Comparison of ENCODE assay signal across 23 cellular contexts in genomic region chr11:34682822-34683221, GRCh38.
A peak's percentile ranks its signal among the peaks of the same experiment; 100 is the strongest.
DNase-seq lines count a peak whose midpoint lies in the region; ATAC-seq and TF ChIP-seq lines count a peak whose summit lies in the region.
"Had no signal": no experiment of that assay in that cellular context is flagged by ENCODE, and none has a peak within 500 bp of the region (broad histone marks: within the 10 kb centered on the region; RNA-seq: fewer than 3 reads in every experiment).

No MANE protein-coding gene starts in this region.

- no peak for TF ChIP-seq CTCF in IMR-90 (conservative IDR thresholded peaks at IDR 0.05; ENCODE audit: low read depth, low read length)
- TF ChIP-seq CTCF in osteocyte (IDR thresholded peaks at IDR 0.05), result no peak

- no peak overlapping the region for H3K4me3 Mint-ChIP-seq in osteocyte (ENCODE audit: unreplicated experiment)
- H3K4me3 Mint-ChIP-seq: effector memory CD8-positive, alpha-beta T cell; stimulated activated naive B cell treated with anti-CD40 and anti-IgM and Interleukin-4, amounts not matched to agents 10 μg/mL and 1 μg/mL and 100 μg/mL, for 72 hours had no signal

- no TSS peak for BruUV-seq in IMR-90 (replicated peaks; lab: Mats Ljungman, UMichigan)

- H3K9me3 ChIP-seq in IMR-90 (ENCODE audit: control insufficient read depth, insufficient read depth, low read length), result no peaks in the 10 kb centered on the region
- H3K9me3 ChIP-seq: BE2C, upper lobe of left lung had no signal

- in situ Hi-C loops in IMR-90 (cut with MboI; ENCODE audit: low sequenced_read_pairs), result no loop called here

- WGBS in IMR-90 (ENCODE audit: extremely low coverage in 2 of 2, insufficient read length in 1 of 2), 2 experiments, result no CpG with 5 or more reads among the region's 2 CpGs

- no peak overlapping the region for H2BK5ac ChIP-seq in IMR-90 (ENCODE audit: low read depth, low read length, poor library complexity, severe bottlenecking)

- ATAC-seq in IMR-90 (ENCODE audit: low read depth) (no peak), HG03469 (IDR thresholded peaks at IDR 0.05; ENCODE audit: unreplicated experiment) (no peak)
- ATAC-seq: activated naive CD4-positive, alpha-beta T cell treated with anti-CD3 and anti-CD28 coated beads, Interleukin-2, amount 50 U/mL, for 72 hours; effector memory CD8-positive, alpha-beta T cell; stimulated activated naive B cell treated with anti-CD40 and anti-IgM and Interleukin-4, amounts not matched to agents 10 μg/mL and 1 μg/mL and 100 μg/mL, for 72 hours had no signal

- H3K14ac ChIP-seq in IMR-90 (replicated peaks; ENCODE audit: low read depth, low read length), result no peak overlapping the region

- H3K56ac ChIP-seq in IMR-90 (ENCODE audit: extremely low read depth, insufficient read depth, low read length), result no peak overlapping the region

- H3K36me3 ChIP-seq in IMR-90 (ENCODE audit: control insufficient read depth, insufficient read depth, low read length), result no peaks in the 10 kb centered on the region
- H3K36me3 ChIP-seq: BE2C, upper lobe of left lung had no signal

- H3K36me3 Mint-ChIP-seq in osteocyte (ENCODE audit: unreplicated experiment), result no peaks in the 10 kb centered on the region
- H3K36me3 Mint-ChIP-seq: activated naive CD4-positive, alpha-beta T cell treated with anti-CD3 and anti-CD28 coated beads, Interleukin-2, amount 50 U/mL, for 72 hours; stimulated activated naive B cell treated with anti-CD40 and anti-IgM and Interleukin-4, amounts not matched to agents 10 μg/mL and 1 μg/mL and 100 μg/mL, for 72 hours had no signal

- H4K91ac ChIP-seq in IMR-90 (ENCODE audit: insufficient read depth, low read depth, low read length), result no peak overlapping the region

- CTCF ChIA-PET in IMR-90 (lab: Yijun Ruan, JAX), result no interaction called here

- peaks cover 6% of the 10 kb centered on the region; the same call in 1 of the 2 replicates for H3K4me1 ChIP-seq in IMR-90 (ENCODE audit: control insufficient read depth, insufficient read depth, low read length)
- H3K4me1 ChIP-seq: BE2C, upper lobe of left lung had no signal

- no peak for TF ChIP-seq POLR2A in IMR-90 (IDR thresholded peaks at IDR 0.05; ENCODE audit: low read depth, low read length)

- H2AK5ac ChIP-seq in IMR-90 (ENCODE audit: low read depth, low read length), result no peak overlapping the region

- no peaks in the 10 kb centered on the region for H3K79me1 ChIP-seq in IMR-90 (ENCODE audit: low read depth in 1 of 2, low read length in 2 of 2)

- no peak overlapping the region for H3K4me3 ChIP-seq in IMR-90 (ENCODE audit: insufficient read depth, low read depth, low read length)
- H3K4me3 ChIP-seq: upper lobe of left lung had no signal

- H2AK9ac ChIP-seq in IMR-90 (replicated peaks; ENCODE audit: low read depth, low read length, poor library complexity), result no peak overlapping the region

- POLR2A ChIA-PET in IMR-90 (lab: Charles Lee; ENCODE audit: unreplicated experiment), result no interaction called here

- no peak overlapping the region for H3K4ac ChIP-seq in IMR-90 (ENCODE audit: low read depth, low read length)

- no peaks in the 10 kb centered on the region for H3K27me3 Mint-ChIP-seq in osteocyte (ENCODE audit: unreplicated experiment)

- H2BK120ac ChIP-seq in IMR-90 (ENCODE audit: low read depth, low read length), result 0 out of 2 replicates have a peak overlapping the region, but pooled peaks have one; percentile 70

- no peak overlapping the region for H4K5ac ChIP-seq in IMR-90 (ENCODE audit: low read depth, low read length)

- DNase-seq in Daoy (ENCODE audit: low read depth), result peak; percentile 70
- peak; percentile 39 for DNase-seq in IMR-90
- peak; percentile 50 for DNase-seq in astrocyte of the hippocampus (ENCODE audit: low read depth, low spot score)
- DNase-seq in islet precursor cell, result peak; percentile 59
- DNase-seq in osteocyte (ENCODE audit: extremely low spot score, unreplicated experiment), result no peak
- DNase-seq in stimulated activated CD4-positive, alpha-beta T cell treated with anti-CD3 and anti-CD28 coated beads, Interleukin-12 subunit alpha, Interleukin-12 subunit beta, amount 100 ng/mL, for 4 hours, result no peak
- no peak for DNase-seq in NCI-H187 (lab: John Stamatoyannopoulos, UW)
- DNase-seq: activated CD4-positive, CD25-positive, alpha-beta regulatory T cell treated with anti-CD3 and anti-CD28 coated beads, Interleukin-2, amount 50 U/mL, for 72 hours; activated CD8-positive, alpha-beta memory T cell treated with anti-CD3 and anti-CD28 coated beads, Interleukin-2, amount 50 U/mL, for 48 hours; BE2C; caudate nucleus; DMS153; effector memory CD8-positive, alpha-beta T cell; H7; kidney; NCI-H1694 treated with DMSO at 0.1 percent for 48 hours; NCI-H526 treated with DMSO at 0.1 percent for 48 hours; occipital lobe; stimulated activated naive B cell treated with anti-CD40 and anti-IgM and Interleukin-4, amounts not matched to agents 10 μg/mL and 1 μg/mL and 100 μg/mL, for 72 hours; T-helper 2 cell; upper lobe of left lung had no signal

- intact Hi-C loops in IMR-90 (cut with micrococcal nuclease), result no loop called here

- H3K4me2 ChIP-seq in IMR-90 (ENCODE audit: low read depth, low read length), result no peak overlapping the region

- peaks cover 3% of the 10 kb centered on the region for H3K4me1 Mint-ChIP-seq in osteocyte (ENCODE audit: unreplicated experiment)
- H3K4me1 Mint-ChIP-seq: stimulated activated naive B cell treated with anti-CD40 and anti-IgM and Interleukin-4, amounts not matched to agents 10 μg/mL and 1 μg/mL and 100 μg/mL, for 72 hours had no signal

- H2BK20ac ChIP-seq in IMR-90 (ENCODE audit: low read depth, low read length), result peak overlapping the region; percentile 75; the same call in 1 of the 2 replicates

- no peak overlapping the region for H2BK15ac ChIP-seq in IMR-90 (ENCODE audit: low read depth, low read length)

- H3K9me1 ChIP-seq in IMR-90 (ENCODE audit: insufficient read depth, low read length), result peaks cover 4% of the 10 kb centered on the region

- dilution Hi-C loops in IMR-90 (cut with HindIII; ENCODE audit: low sequenced_read_pairs, unreplicated experiment), result no loop called here

- H3K27me3 ChIP-seq in IMR-90 (ENCODE audit: control insufficient read depth, insufficient read depth, low read length), result no peaks in the 10 kb centered on the region
- H3K27me3 ChIP-seq: BE2C, upper lobe of left lung had no signal

- H3K9ac ChIP-seq in IMR-90 (ENCODE audit: low read depth, low read length), result no peak overlapping the region

- no peaks in the 10 kb centered on the region for H4K20me1 ChIP-seq in IMR-90 (ENCODE audit: insufficient read depth, low read length)

- no peak overlapping the region for H3K27ac Mint-ChIP-seq in osteocyte (ENCODE audit: unreplicated experiment)
- H3K27ac Mint-ChIP-seq: activated naive CD4-positive, alpha-beta T cell treated with anti-CD3 and anti-CD28 coated beads, Interleukin-2, amount 50 U/mL, for 72 hours; effector memory CD8-positive, alpha-beta T cell; stimulated activated naive B cell treated with anti-CD40 and anti-IgM and Interleukin-4, amounts not matched to agents 10 μg/mL and 1 μg/mL and 100 μg/mL, for 72 hours had no signal

- no peak overlapping the region for H3K23ac ChIP-seq in IMR-90 (ENCODE audit: low read depth, low read length)

- H4K8ac ChIP-seq in IMR-90 (ENCODE audit: low read depth in 2 of 2, low read length in 2 of 2), result peak overlapping the region in 1 of 2 experiments; percentile 16; a peak in 1 of 4 replicates

- H2AFZ ChIP-seq in IMR-90 (replicated peaks; ENCODE audit: low read length, poor library complexity), result no peak overlapping the region

- TF ChIP-seq RAD21 in IMR-90 (IDR thresholded peaks at IDR 0.05; ENCODE audit: low read length), result no peak

- no peak overlapping the region for H3K27ac ChIP-seq in IMR-90 (ENCODE audit: insufficient read depth, low read length)
- H3K27ac ChIP-seq: upper lobe of left lung had no signal

- H3K9me3 Mint-ChIP-seq in osteocyte (ENCODE audit: unreplicated experiment), result no peaks in the 10 kb centered on the region
- H3K9me3 Mint-ChIP-seq: activated naive CD4-positive, alpha-beta T cell treated with anti-CD3 and anti-CD28 coated beads, Interleukin-2, amount 50 U/mL, for 72 hours; effector memory CD8-positive, alpha-beta T cell; stimulated activated naive B cell treated with anti-CD40 and anti-IgM and Interleukin-4, amounts not matched to agents 10 μg/mL and 1 μg/mL and 100 μg/mL, for 72 hours had no signal

- H3K18ac ChIP-seq in IMR-90 (ENCODE audit: low read depth, low read length), result no peak overlapping the region

TF ChIP-seq in IMR-90, 13 proteins besides CTCF, POLR2A, EP300 and RAD21 (continues in another document):
- no peak for TF ChIP-seq CHD1 (IDR thresholded peaks at IDR 0.05; ENCODE audit: low read depth, low read length)
- TF ChIP-seq RCOR1 (IDR thresholded peaks at IDR 0.05; ENCODE audit: insufficient replicate concordance, low read length), result no peak
- no peak for TF ChIP-seq SMC3 (IDR thresholded peaks at IDR 0.05; ENCODE audit: low read depth, low read length)
- TF ChIP-seq NFE2L2 (IDR thresholded peaks at IDR 0.05; ENCODE audit: low read depth, low read length), result no peak
- no peak for TF ChIP-seq USF2 (IDR thresholded peaks at IDR 0.05; ENCODE audit: low read depth, low read length)
- no peak for TF ChIP-seq CEBPB (IDR thresholded peaks at IDR 0.05; ENCODE audit: low read depth, low read length)
- no peak for TF ChIP-seq RFX5 (IDR thresholded peaks at IDR 0.05; ENCODE audit: low read depth, low read length)
- TF ChIP-seq MXI1 (IDR thresholded peaks at IDR 0.05; ENCODE audit: borderline replicate concordance, low read depth, low read length), result no peak
- no peak for TF ChIP-seq BHLHE40 (IDR thresholded peaks at IDR 0.05; ENCODE audit: low read depth, low read length)
- no peak for TF ChIP-seq FOS (IDR thresholded peaks at IDR 0.05; ENCODE audit: low read depth, low read length)
- TF ChIP-seq MAFK (IDR thresholded peaks at IDR 0.05; ENCODE audit: low read depth, low read length), result no peak
- TF ChIP-seq MAZ (IDR thresholded peaks at IDR 0.05; ENCODE audit: borderline replicate concordance, low read depth, low read length), result no peak

Comparison
In these comparisons a context has a peak if more than half of its experiments do, and no peak if none do; other contexts are left out.
1. DNase-seq: peak in Daoy (single experiment), IMR-90 (single experiment), astrocyte of the hippocampus (single experiment) and islet precursor cell (single experiment); none in osteocyte (single experiment), stimulated activated CD4-positive, alpha-beta T cell treated with anti-CD3 and anti-CD28 coated beads, Interleukin-12 subunit alpha, Interleukin-12 subunit beta, amount 100 ng/mL, for 4 hours (single experiment) and NCI-H187 (0 of 2).